Comparison of ENCODE assay signal across 11 cellular contexts in genomic region chr3:168273917-168274316, GRCh38.
A peak's percentile ranks its signal among the peaks of the same experiment; 100 is the strongest.
DNase-seq lines count a peak whose midpoint lies in the region; ATAC-seq and TF ChIP-seq lines count a peak whose summit lies in the region.
"Had no signal": no experiment of that assay in that cellular context is flagged by ENCODE, and none has a peak within 500 bp of the region (broad histone marks: within the 10 kb centered on the region; RNA-seq: fewer than 3 reads in every experiment).

No MANE protein-coding gene starts in this region.

- intact Hi-C loops in upper lobe of right lung (cut with DNase I): no loop called here

- DNase-seq in brain microvascular endothelial cell (no peak), upper lobe of right lung (no peak), H7 (no peak), SW 1271 (lab: John Stamatoyannopoulos, UW) (no peak)
- DNase-seq: activated T-cell treated with anti-CD3 and anti-CD28 coated beads, Interleukin-2, amount 50 U/mL, for 24 hours; heart left ventricle; NCI-H524 treated with DMSO at 0.1 percent for 48 hours; SIG-M5 had no signal

- H3K27me3 ChIP-seq in brain microvascular endothelial cell (replicated peaks) (no peaks in the 10 kb centered on the region), upper lobe of right lung (no peaks in the 10 kb centered on the region), H7 (ENCODE audit: control insufficient read depth, insufficient read depth, low read length) (no peaks in the 10 kb centered on the region)
- H3K27me3 ChIP-seq: heart left ventricle had no signal

- in situ Hi-C loops in brain microvascular endothelial cell (cut with HindIII; ENCODE audit: low pct_ligation_motif_present, low sequenced_read_pairs): no loop called here

- TF ChIP-seq CTCF in brain microvascular endothelial cell (IDR thresholded peaks at IDR 0.05; ENCODE audit: low read depth, low read length, missing control alignments) (peak; percentile 4), upper lobe of right lung (IDR thresholded peaks at IDR 0.05) (no peak)

- ATAC-seq in GM18868 (IDR thresholded peaks at IDR 0.05; ENCODE audit: unreplicated experiment) (peak; percentile 88), GM21526 (IDR thresholded peaks at IDR 0.05; ENCODE audit: low FRiP score, unreplicated experiment) (peak; percentile 88), HG03045 (IDR thresholded peaks at IDR 0.05; ENCODE audit: unreplicated experiment) (peak; percentile 88), upper lobe of right lung (no peak)
- ATAC-seq: heart left ventricle had no signal

- H3K4me1 ChIP-seq in upper lobe of right lung: no peaks in the 10 kb centered on the region
- H3K4me1 ChIP-seq: heart left ventricle had no signal

- no peak overlapping the region for H3K27ac ChIP-seq in brain microvascular endothelial cell
- no peak overlapping the region for H3K27ac ChIP-seq in upper lobe of right lung
- H3K27ac ChIP-seq: heart left ventricle had no signal

- H3K36me3 ChIP-seq in brain microvascular endothelial cell (replicated peaks) (no peaks in the 10 kb centered on the region), upper lobe of right lung (no peaks in the 10 kb centered on the region), H7 (replicated peaks; ENCODE audit: control insufficient read depth, insufficient read depth, low read length) (no peaks in the 10 kb centered on the region)
- H3K36me3 ChIP-seq: heart left ventricle had no signal

- no peaks in the 10 kb centered on the region for H3K9me3 ChIP-seq in upper lobe of right lung
- H3K9me3 ChIP-seq: heart left ventricle had no signal

- H3K4me3 ChIP-seq in brain microvascular endothelial cell (ENCODE audit: low read depth, low read length) (no peak overlapping the region), upper lobe of right lung (no peak overlapping the region), H7 (ENCODE audit: insufficient read depth, low read depth, low read length) (no peak overlapping the region)
- H3K4me3 ChIP-seq: heart left ventricle had no signal
